ENCODE assay signal across 9 cellular contexts in the genomic region with DNA sequence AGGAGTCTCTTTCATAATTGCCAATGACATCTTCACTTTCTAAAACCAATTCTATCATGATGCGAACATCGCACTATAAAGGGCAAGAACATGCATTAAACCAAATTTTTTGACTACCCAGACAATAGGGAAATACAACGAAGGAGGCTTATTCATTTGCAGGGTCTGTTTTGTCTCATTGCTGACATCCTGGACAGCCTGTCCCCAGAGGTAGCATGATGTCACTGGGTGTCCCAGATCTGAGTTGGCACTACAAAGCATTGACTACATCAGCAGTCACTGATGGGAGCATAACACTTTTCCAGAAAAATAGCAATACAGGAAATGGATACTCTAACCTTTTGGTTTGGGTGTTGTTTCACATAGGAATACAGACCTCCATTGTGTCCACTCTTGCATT.
"Had no signal": no experiment of that assay in that cellular context is flagged by ENCODE, and none has a peak within 500 bp of the region (broad histone marks: within the 10 kb centered on the region; RNA-seq: fewer than 3 reads in every experiment).

No MANE protein-coding gene starts in this region.

- H3K4me1 ChIP-seq: HAP-1 had no signal

- H3K9me3 ChIP-seq: HAP-1 had no signal

- ATAC-seq: HCT116, HepG2 had no signal

- H3K9ac ChIP-seq: GM23248 had no signal

- H3K27ac ChIP-seq: GM23248, HL-60 had no signal

- DNase-seq: GM23248, GOT3, H7, HFFc6, KBM-7 had no signal

- H3K36me3 ChIP-seq: HAP-1 had no signal

- H3K4me3 ChIP-seq: GM23248, HAP-1 had no signal
